Comparison of ENCODE assay signal across 18 cellular contexts in genomic region chr16:17589898-17590297, GRCh38.
"Had no signal": no experiment of that assay in that cellular context is flagged by ENCODE, and none has a peak within 500 bp of the region (broad histone marks: within the 10 kb centered on the region; RNA-seq: fewer than 3 reads in every experiment).

No MANE protein-coding gene starts in this region.

- H3K4me3 Mint-ChIP-seq: activated naive CD8-positive, alpha-beta T cell treated with anti-CD3 and anti-CD28 coated beads, Interleukin-2, amount 10 ng/mL, durations not matched to agents 7 days and 5 days; endodermal cell; mesothelial cell of epicardium; nephron progenitor cell; stimulated activated memory B cell treated with anti-CD40 and anti-IgM and Interleukin-4, amounts not matched to agents 10 μg/mL and 1 μg/mL and 100 μg/mL, for 72 hours had no signal

- H3K9me3 Mint-ChIP-seq: endodermal cell had no signal

- DNase-seq: activated CD4-positive, alpha-beta T cell treated with anti-CD3 and anti-CD28 coated beads for 1 hour; activated gamma-delta T cell treated with Interleukin-2 at 50 U/mL for 16 hours; activated naive CD8-positive, alpha-beta T cell treated with anti-CD3 and anti-CD28 coated beads, Interleukin-2, amount 10 ng/mL, durations not matched to agents 7 days and 5 days; activated T-cell treated with anti-CD3 and anti-CD28 coated beads, Interleukin-2, amount 50 U/mL, for 1 hour; body of pancreas; endodermal cell; foreskin keratinocyte; islet precursor cell; left colon; lower lobe of right lung; nephron progenitor cell; nucleus accumbens; sigmoid colon; stimulated activated CD4-positive, alpha-beta T cell treated with anti-CD3 and anti-CD28 coated beads, Interleukin-4, amount 100 ng/mL, for 24 hours; tibial artery; WERI-Rb-1 had no signal

- ATAC-seq: body of pancreas; foreskin keratinocyte; left colon; lower lobe of right lung; stimulated activated memory B cell treated with anti-CD40 and anti-IgM and Interleukin-4, amounts not matched to agents 10 μg/mL and 1 μg/mL and 100 μg/mL, for 72 hours had no signal

- H3K27ac Mint-ChIP-seq: activated naive CD8-positive, alpha-beta T cell treated with anti-CD3 and anti-CD28 coated beads, Interleukin-2, amount 10 ng/mL, durations not matched to agents 7 days and 5 days; endodermal cell; mesothelial cell of epicardium; nephron progenitor cell; stimulated activated memory B cell treated with anti-CD40 and anti-IgM and Interleukin-4, amounts not matched to agents 10 μg/mL and 1 μg/mL and 100 μg/mL, for 72 hours had no signal

- H3K36me3 Mint-ChIP-seq: activated naive CD8-positive, alpha-beta T cell treated with anti-CD3 and anti-CD28 coated beads, Interleukin-2, amount 10 ng/mL, durations not matched to agents 7 days and 5 days; mesothelial cell of epicardium had no signal

- H3K4me1 Mint-ChIP-seq: activated naive CD8-positive, alpha-beta T cell treated with anti-CD3 and anti-CD28 coated beads, Interleukin-2, amount 10 ng/mL, durations not matched to agents 7 days and 5 days; endodermal cell; mesothelial cell of epicardium; stimulated activated memory B cell treated with anti-CD40 and anti-IgM and Interleukin-4, amounts not matched to agents 10 μg/mL and 1 μg/mL and 100 μg/mL, for 72 hours had no signal
